In genomic region chr1:177780096-177780700, GRCh38 we compare ENCODE assay signal across 10 cellular contexts.
DNase-seq lines count a peak whose midpoint lies in the region; ATAC-seq and TF ChIP-seq lines count a peak whose summit lies in the region.
"Had no signal": no experiment of that assay in that cellular context is flagged by ENCODE, and none has a peak within 500 bp of the region (broad histone marks: within the 10 kb centered on the region; RNA-seq: fewer than 3 reads in every experiment).

No MANE protein-coding gene starts in this region.

- DNase-seq in GM12865 (ENCODE audit: low read depth) (peak; percentile 55), LHCN-M2 (ENCODE audit: low read depth) (peak; percentile 93), PC-9 (peak in 1 of 2 experiments; percentile 47), fibroblast of mammary gland (ENCODE audit: low read depth) (peak; percentile 82), progenitor cell of endocrine pancreas (ENCODE audit: low spot score, unreplicated experiment) (no peak)
- no peak for DNase-seq in activated T-cell treated with anti-CD3 and anti-CD28 coated beads, Interleukin-2, amount 50 U/mL, for 72 hours
- DNase-seq in activated naive CD8-positive, alpha-beta T cell treated with anti-CD3 and anti-CD28 coated beads for 36 hours = no peak
- no peak for DNase-seq in effector CD4-positive, alpha-beta T cell

- H3K36me3 Mint-ChIP-seq in progenitor cell of endocrine pancreas (ENCODE audit: insufficient read depth) = no peaks in the 10 kb centered on the region
- H3K36me3 Mint-ChIP-seq in activated T-cell treated with anti-CD3 and anti-CD28 coated beads, Interleukin-2, amount 50 U/mL, for 72 hours (ENCODE audit: insufficient read depth in 2 of 2) = no peaks in the 10 kb centered on the region
- H3K36me3 Mint-ChIP-seq in activated naive CD8-positive, alpha-beta T cell treated with anti-CD3 and anti-CD28 coated beads for 36 hours = no peaks in the 10 kb centered on the region

- BruUV-seq in PC-9 (replicated peaks; lab: Mats Ljungman, UMichigan) = no TSS peak

- H3K27me3 Mint-ChIP-seq in progenitor cell of endocrine pancreas = peaks cover 13% of the 10 kb centered on the region
- H3K27me3 Mint-ChIP-seq in activated T-cell treated with anti-CD3 and anti-CD28 coated beads, Interleukin-2, amount 50 U/mL, for 72 hours (ENCODE audit: low read depth) = no peaks in the 10 kb centered on the region
- H3K27me3 Mint-ChIP-seq in activated naive CD8-positive, alpha-beta T cell treated with anti-CD3 and anti-CD28 coated beads for 36 hours = no peaks in the 10 kb centered on the region

- H3K79me2 ChIP-seq in PC-9 (ENCODE audit: low read depth) = no peaks in the 10 kb centered on the region

- CTCF ChIA-PET in PC-9 (lab: Charles Lee) = no interaction called here

- POLR2A ChIA-PET in PC-9 (lab: Charles Lee; ENCODE audit: unreplicated experiment) = no interaction called here

- no peak overlapping the region for H3K4me2 ChIP-seq in PC-9

- intact Hi-C loops in PC-9 (cut with micrococcal nuclease; ENCODE audit: unreplicated experiment) = loop anchor here (5.0 to 10.0 kb wide), 2 partner anchors 165 to 883 kb away; no protein-coding TSS in a partner anchor

- ATAC-seq in activated T-cell treated with anti-CD3 and anti-CD28 coated beads, Interleukin-2, amount 50 U/mL, for 72 hours (replicated peaks in 1 of 2) = no peak

- no peak overlapping the region for H3K4me3 ChIP-seq in GM12865 (ENCODE audit: low read depth, low read length)
- no peak overlapping the region for H3K4me3 ChIP-seq in PC-9
- no peak overlapping the region for H3K4me3 ChIP-seq in fibroblast of mammary gland (ENCODE audit: control insufficient read depth, low read depth, low read length)

- no peak overlapping the region for H3K4me3 Mint-ChIP-seq in progenitor cell of endocrine pancreas (ENCODE audit: low read depth)
- H3K4me3 Mint-ChIP-seq in activated T-cell treated with anti-CD3 and anti-CD28 coated beads, Interleukin-2, amount 50 U/mL, for 72 hours = no peak overlapping the region
- no peak overlapping the region for H3K4me3 Mint-ChIP-seq in activated naive CD8-positive, alpha-beta T cell treated with anti-CD3 and anti-CD28 coated beads for 36 hours
- H3K4me3 Mint-ChIP-seq: T-helper 1 cell treated with Interleukin-12 subunit alpha and Interleukin-12 subunit beta and Interleukin-4 antibody, amounts not matched to agents 30 μg/mL and 1 μg/mL, for 36 hours had no signal

- peaks cover 14% of the 10 kb centered on the region for H3K4me1 Mint-ChIP-seq in progenitor cell of endocrine pancreas (ENCODE audit: low read depth)
- H3K4me1 Mint-ChIP-seq in activated T-cell treated with anti-CD3 and anti-CD28 coated beads, Interleukin-2, amount 50 U/mL, for 72 hours (ENCODE audit: low read depth) = no peaks in the 10 kb centered on the region
- H3K4me1 Mint-ChIP-seq in activated naive CD8-positive, alpha-beta T cell treated with anti-CD3 and anti-CD28 coated beads for 36 hours = no peaks in the 10 kb centered on the region

- no peak overlapping the region for H3K27ac ChIP-seq in PC-9
- H3K27ac ChIP-seq: neutrophil had no signal

- no peaks in the 10 kb centered on the region for H4K20me1 ChIP-seq in PC-9 (ENCODE audit: insufficient read depth)

- peaks cover 14% of the 10 kb centered on the region; the same call in 1 of the 2 replicates for H3K27me3 ChIP-seq in PC-9 (ENCODE audit: insufficient read depth, low read depth)
- H3K27me3 ChIP-seq: neutrophil had no signal

- H3K4me1 ChIP-seq in PC-9 (replicated peaks; ENCODE audit: insufficient read depth) = no peaks in the 10 kb centered on the region

- H3K36me3 ChIP-seq in PC-9 (ENCODE audit: low read depth) = no peaks in the 10 kb centered on the region
- H3K36me3 ChIP-seq: neutrophil had no signal

- H3K9me2 ChIP-seq in PC-9 (ENCODE audit: insufficient read depth) = no peaks in the 10 kb centered on the region

- no peaks in the 10 kb centered on the region for H3K9me3 Mint-ChIP-seq in progenitor cell of endocrine pancreas (ENCODE audit: low read depth)
- peaks cover 6 to 13% of the 10 kb centered on the region in 2 donors for H3K9me3 Mint-ChIP-seq in activated T-cell treated with anti-CD3 and anti-CD28 coated beads, Interleukin-2, amount 50 U/mL, for 72 hours
- peaks cover 2% of the 10 kb centered on the region for H3K9me3 Mint-ChIP-seq in activated naive CD8-positive, alpha-beta T cell treated with anti-CD3 and anti-CD28 coated beads for 36 hours

- no peak overlapping the region for H3K27ac Mint-ChIP-seq in progenitor cell of endocrine pancreas
- H3K27ac Mint-ChIP-seq in activated T-cell treated with anti-CD3 and anti-CD28 coated beads, Interleukin-2, amount 50 U/mL, for 72 hours = no peak overlapping the region
- no peak overlapping the region for H3K27ac Mint-ChIP-seq in activated naive CD8-positive, alpha-beta T cell treated with anti-CD3 and anti-CD28 coated beads for 36 hours
- H3K27ac Mint-ChIP-seq: T-helper 1 cell treated with Interleukin-12 subunit alpha and Interleukin-12 subunit beta and Interleukin-4 antibody, amounts not matched to agents 30 μg/mL and 1 μg/mL, for 36 hours had no signal

- TF ChIP-seq CTCF in GM12865 (IDR thresholded peaks at IDR 0.05; ENCODE audit: insufficient read depth, low read depth, low read length, missing control alignments) (peak; percentile 36), PC-9 (conservative IDR thresholded peaks at IDR 0.05) (peak; percentile 67), fibroblast of mammary gland (conservative IDR thresholded peaks at IDR 0.05; ENCODE audit: control insufficient read depth, insufficient read depth, low read depth, low read length) (peak; percentile 69), progenitor cell of endocrine pancreas (IDR thresholded peaks at IDR 0.05; ENCODE audit: unreplicated experiment) (peak; percentile 72)

- H2AFZ ChIP-seq in PC-9 = no peak overlapping the region

- H3K9me3 ChIP-seq in PC-9 (ENCODE audit: insufficient read depth, low read depth) = no peaks in the 10 kb centered on the region
- H3K9me3 ChIP-seq: neutrophil had no signal

- H3F3A ChIP-seq in PC-9 (ENCODE audit: insufficient read depth, low read depth) = no peaks in the 10 kb centered on the region

Comparison
In these comparisons a context has a peak if more than half of its experiments do, and no peak if none do; other contexts are left out.
1. DNase-seq: peak in GM12865 (single experiment), LHCN-M2 (single experiment) and fibroblast of mammary gland (single experiment); none in progenitor cell of endocrine pancreas (single experiment), activated T-cell treated with anti-CD3 and anti-CD28 coated beads, Interleukin-2, amount 50 U/mL, for 72 hours (0 of 2), activated naive CD8-positive, alpha-beta T cell treated with anti-CD3 and anti-CD28 coated beads for 36 hours (single experiment) and effector CD4-positive, alpha-beta T cell (single experiment).
2. Peak in every context shown above with its lines, with median percentiles within 50 percentile points of each other: CTCF ChIP-seq.